Comparison of ENCODE assay signal across 9 cellular contexts in the genomic region with DNA sequence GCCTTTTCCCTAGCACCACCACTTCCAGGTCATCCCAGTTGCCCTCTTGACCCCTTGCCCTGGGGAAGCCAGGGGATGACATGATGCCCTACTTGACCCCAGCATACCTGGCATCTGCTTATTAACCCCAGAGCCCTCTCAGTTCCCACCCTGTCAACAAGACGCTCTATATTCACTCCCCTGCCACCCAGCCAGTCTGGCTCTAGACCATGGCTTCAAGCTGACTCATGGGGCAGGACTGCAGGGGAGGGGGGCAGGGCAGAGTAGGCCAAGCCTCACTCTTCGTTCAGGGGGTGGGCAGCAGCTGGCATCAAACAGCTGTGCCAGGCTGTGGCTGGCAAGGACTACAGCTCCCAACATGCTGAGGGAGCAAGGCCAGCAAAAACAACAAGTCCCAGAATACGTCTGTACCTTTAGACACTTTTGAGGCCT. TPM values are rescaled to one million over a fixed set of nuclear protein-coding genes. Genes with fewer than 3 reads are reported as not detected.
DNase-seq lines count a peak whose midpoint lies in the region; ATAC-seq, FAIRE-seq and TF ChIP-seq lines count a peak whose summit lies in the region.
"Had no signal": no experiment of that assay in that cellular context is flagged by ENCODE, and none has a peak within 500 bp of the region (broad histone marks: within the 10 kb centered on the region; RNA-seq: fewer than 3 reads in every experiment).

No MANE protein-coding gene starts in this region.

- no peaks in the 10 kb centered on the region for H3K9me1 ChIP-seq in keratinocyte (ENCODE audit: control insufficient read depth, extremely low read depth, insufficient read depth, low read length)

- TF ChIP-seq CTCF in cardiac muscle cell (IDR thresholded peaks at IDR 0.05; ENCODE audit: low read depth, low read length) (no peak), astrocyte (IDR thresholded peaks at IDR 0.05; ENCODE audit: insufficient read depth, low read depth, low read length) (no peak), keratinocyte (optimal IDR thresholded peaks at IDR 0.05 in 1 of 3, IDR thresholded peaks at IDR 0.05 in 1 of 3, conservative IDR thresholded peaks at IDR 0.05 in 1 of 3; ENCODE audit: extremely low read depth in 1 of 3, insufficient read depth in 2 of 3, low read length in 3 of 3) (no peak)

- H3K9ac ChIP-seq in astrocyte (ENCODE audit: low read length) = peak overlapping the region; percentile 91
- H3K9ac ChIP-seq in keratinocyte (ENCODE audit: control insufficient read depth, extremely low read depth, insufficient read depth, low read length) = peak overlapping the region; percentile 84

- H4K20me1 ChIP-seq in astrocyte (ENCODE audit: insufficient read depth, low read length) (peaks cover 36% of the 10 kb centered on the region), keratinocyte (ENCODE audit: control insufficient read depth, extremely low read depth, insufficient read depth, low read length) (peaks cover 13% of the 10 kb centered on the region)

- ATAC-seq in left ventricle myocardium superior (no peak), GM18498 (IDR thresholded peaks at IDR 0.05; ENCODE audit: unreplicated experiment) (no peak), GM19452 (IDR thresholded peaks at IDR 0.05; ENCODE audit: unreplicated experiment) (no peak)

- no peak for FAIRE-seq in astrocyte (lab: Jason Lieb, UNC)
- no peak for FAIRE-seq in keratinocyte (lab: Jason Lieb, UNC)

- H3K4me1 ChIP-seq in cardiac muscle cell (ENCODE audit: low read depth) (peaks cover 38% of the 10 kb centered on the region), astrocyte (ENCODE audit: insufficient read depth, low read length) (peaks cover 48% of the 10 kb centered on the region), keratinocyte (ENCODE audit: control insufficient read depth, extremely low read depth, insufficient read depth, low read length) (peaks cover 36% of the 10 kb centered on the region)

- peaks cover 6% of the 10 kb centered on the region for H3K36me3 Mint-ChIP-seq in astrocyte (ENCODE audit: low read depth, unreplicated experiment)

- H3K27ac Mint-ChIP-seq in astrocyte (ENCODE audit: unreplicated experiment) = peak overlapping the region; percentile 84

- H3K27ac ChIP-seq in cardiac muscle cell (peak overlapping the region; percentile 71), astrocyte (ENCODE audit: low read depth, low read length) (peak overlapping the region; percentile 87), keratinocyte (ENCODE audit: control insufficient read depth, insufficient read depth, low read length) (peak overlapping the region; percentile 82), temporal lobe (ENCODE audit: low read depth, low read length) (peak overlapping the region; percentile 91)

- no peak overlapping the region for H2AFZ ChIP-seq in astrocyte (ENCODE audit: low read depth, low read length)
- H2AFZ ChIP-seq in keratinocyte (ENCODE audit: control insufficient read depth, low read length) = no peak overlapping the region

- H3K27me3 ChIP-seq in cardiac muscle cell = no peaks in the 10 kb centered on the region
- no peaks in the 10 kb centered on the region for H3K27me3 ChIP-seq in astrocyte (ENCODE audit: insufficient read depth, low read length)
- no peaks in the 10 kb centered on the region for H3K27me3 ChIP-seq in keratinocyte (ENCODE audit: control insufficient read depth, extremely low read depth, insufficient read depth, low read length)
- H3K27me3 ChIP-seq: body of pancreas had no signal

- H3K4me3 ChIP-seq in cardiac muscle cell = no peak overlapping the region
- H3K4me3 ChIP-seq in astrocyte (ENCODE audit: insufficient read depth, low read depth, low read length) = peak overlapping the region; percentile 72
- peak overlapping the region; percentile 81 to 92 (median 91) for H3K4me3 ChIP-seq in keratinocyte (ENCODE audit: control insufficient read depth in 2 of 3, extremely low read depth in 1 of 3, insufficient read depth in 2 of 3, low read depth in 1 of 3, low read length in 3 of 3)

- H3K9me3 ChIP-seq in cardiac muscle cell (ENCODE audit: low read depth) (no peaks in the 10 kb centered on the region), astrocyte (ENCODE audit: insufficient read depth, low read depth, low read length) (no peaks in the 10 kb centered on the region), keratinocyte (ENCODE audit: control insufficient read depth, low read depth, low read length) (no peaks in the 10 kb centered on the region)
- H3K9me3 ChIP-seq: body of pancreas had no signal

- H3K9me3 Mint-ChIP-seq in astrocyte (ENCODE audit: unreplicated experiment) = no peaks in the 10 kb centered on the region

- peak overlapping the region; percentile 90 for H3K4me3 Mint-ChIP-seq in astrocyte (ENCODE audit: unreplicated experiment)

- DNase-seq in cardiac muscle cell (ENCODE audit: low read depth in 1 of 2, low spot score in 1 of 2) (peak in 1 of 2 donors; percentile 49), left ventricle myocardium superior (no peak), astrocyte (ENCODE audit: low read depth) (peak; percentile 36), keratinocyte (ENCODE audit: low read depth, low spot score) (no peak), iPS-NIHi11 (ENCODE audit: low spot score) (no peak)

- H3K4me1 Mint-ChIP-seq in astrocyte (ENCODE audit: low read depth, unreplicated experiment) = peaks cover 33% of the 10 kb centered on the region

- dilution Hi-C loops in keratinocyte (cut with MboI; ENCODE audit: extremely low pct_ligation_motif_present, low sequenced_read_pairs) = no loop called here

- H3K36me3 ChIP-seq in cardiac muscle cell (peaks cover 9% of the 10 kb centered on the region), astrocyte (ENCODE audit: insufficient read depth, low read length) (peaks cover 22% of the 10 kb centered on the region), keratinocyte (ENCODE audit: control insufficient read depth in 2 of 2, extremely low read depth in 1 of 2, insufficient read depth in 2 of 2, low read length in 2 of 2) (peaks cover 27 to 32% of the 10 kb centered on the region in 2 experiments)

- no peaks in the 10 kb centered on the region for H3K27me3 Mint-ChIP-seq in astrocyte (ENCODE audit: low read depth, unreplicated experiment)

- H3K79me2 ChIP-seq in astrocyte (ENCODE audit: insufficient read depth, low read length) (peaks cover 66% of the 10 kb centered on the region), keratinocyte (ENCODE audit: control insufficient read depth, insufficient read depth, low read length) (peaks cover 47% of the 10 kb centered on the region)

- peak overlapping the region; percentile 90 for H3K4me2 ChIP-seq in astrocyte (ENCODE audit: low read length)
- H3K4me2 ChIP-seq in keratinocyte (ENCODE audit: control insufficient read depth, extremely low read depth, insufficient read depth, low read depth, low read length) = peak overlapping the region; percentile 100

- intact Hi-C loops in left ventricle myocardium superior (cut with micrococcal nuclease) = loop anchor here (10.0 kb wide), 1 partner anchor 364 kb away; no protein-coding TSS in a partner anchor

RNA-seq across cellular contexts. Expression of a gene that starts 5.3 kb away (rescaled TPM):
- 31.3 and 46.0 TPM in 2 replicates for total RNA-seq in cardiac muscle cell
- polyA plus RNA-seq in cardiac muscle cell = 25.5 and 29.5 TPM in 2 replicates
- 15.6 TPM for total RNA-seq in left ventricle myocardium superior
- 68.9 and 76.9 TPM in 2 replicates for total RNA-seq in astrocyte
- polyA plus RNA-seq in keratinocyte = 32.7 to 51.3 TPM (median 39.4 TPM) in 3 replicates
- polyA plus RNA-seq in keratinocyte (2011; ENCODE audit: low read depth) = 6.2 TPM
- 43.2 and 52.8 TPM in 2 replicates for polyA plus RNA-seq in keratinocyte (2011; cell fraction: cytosol; rRNA removed)
- polyA plus RNA-seq in keratinocyte (2011; cell fraction: nucleus; rRNA removed) = 67.9 and 80.4 TPM in 2 replicates
- 19.0 and 29.9 TPM in 2 replicates for polyA plus RNA-seq in keratinocyte (2012; ENCODE audit: low replicate concordance)
- polyA minus RNA-seq in keratinocyte = 29.3 to 47.8 TPM (median 40.4 TPM) in 3 replicates
- 44.1 TPM for polyA minus RNA-seq in keratinocyte (2011; cell fraction: cytosol; rRNA and poly(A)+ RNA removed)
- polyA minus RNA-seq in keratinocyte (2011; cell fraction: nucleus; rRNA and poly(A)+ RNA removed) = 30.5 and 37.5 TPM in 2 replicates
- 14.8 TPM for total RNA-seq in temporal lobe

RNA-seq across cellular contexts. Expression of a gene that starts 7.4 kb away (rescaled TPM):
- total RNA-seq in cardiac muscle cell = 151 TPM in 2 replicates
- 201 and 219 TPM in 2 replicates for polyA plus RNA-seq in cardiac muscle cell
- 150 TPM for total RNA-seq in left ventricle myocardium superior
- total RNA-seq in astrocyte = 83.1 and 85.1 TPM in 2 replicates
- polyA plus RNA-seq in keratinocyte = 149 to 174 TPM (median 154 TPM) in 3 replicates
- polyA plus RNA-seq in keratinocyte (2011; ENCODE audit: low read depth) = 53.8 TPM
- polyA plus RNA-seq in keratinocyte (2011; cell fraction: cytosol; rRNA removed) = 129 and 146 TPM in 2 replicates
- 70.7 and 85.4 TPM in 2 replicates for polyA plus RNA-seq in keratinocyte (2011; cell fraction: nucleus; rRNA removed)
- 109 and 138 TPM in 2 replicates for polyA plus RNA-seq in keratinocyte (2012; ENCODE audit: low replicate concordance)
- 86.9 to 195 TPM (median 104 TPM) in 3 replicates for polyA minus RNA-seq in keratinocyte
- 49.5 TPM for polyA minus RNA-seq in keratinocyte (2011; cell fraction: cytosol; rRNA and poly(A)+ RNA removed)
- 10.3 and 18.0 TPM in 2 replicates for polyA minus RNA-seq in keratinocyte (2011; cell fraction: nucleus; rRNA and poly(A)+ RNA removed)
- 27.5 TPM for total RNA-seq in temporal lobe

RNA-seq across cellular contexts. Expression of a gene that starts 14.0 kb away (rescaled TPM):
- total RNA-seq in cardiac muscle cell = 23.6 and 26.9 TPM in 2 replicates
- 35.1 and 36.0 TPM in 2 replicates for polyA plus RNA-seq in cardiac muscle cell
- total RNA-seq in left ventricle myocardium superior = 9.5 TPM
- total RNA-seq in astrocyte = 19.7 and 20.8 TPM in 2 replicates
- polyA plus RNA-seq in keratinocyte = 18.6 to 27.0 TPM (median 20.7 TPM) in 3 replicates
- polyA plus RNA-seq in keratinocyte (2011; ENCODE audit: low read depth) = 7.3 TPM
- polyA plus RNA-seq in keratinocyte (2011; cell fraction: cytosol; rRNA removed) = 6.6 and 8.7 TPM in 2 replicates
- polyA plus RNA-seq in keratinocyte (2011; cell fraction: nucleus; rRNA removed) = 40.9 and 44.2 TPM in 2 replicates
- polyA plus RNA-seq in keratinocyte (2012; ENCODE audit: low replicate concordance) = 12.0 and 19.7 TPM in 2 replicates
- polyA minus RNA-seq in keratinocyte = 27.8 to 50.9 TPM (median 29.3 TPM) in 3 replicates
- 8.1 TPM for polyA minus RNA-seq in keratinocyte (2011; cell fraction: cytosol; rRNA and poly(A)+ RNA removed)
- 32.5 and 39.8 TPM in 2 replicates for polyA minus RNA-seq in keratinocyte (2011; cell fraction: nucleus; rRNA and poly(A)+ RNA removed)
- 8.1 TPM for total RNA-seq in temporal lobe

RNA-seq across cellular contexts. Expression of a gene that starts 30.6 kb away (rescaled TPM):
- total RNA-seq in cardiac muscle cell (22.8 and 32.8 TPM in 2 replicates), left ventricle myocardium superior (4.4 TPM), astrocyte (11.0 and 14.1 TPM in 2 replicates), temporal lobe (14.0 TPM)
- polyA plus RNA-seq in cardiac muscle cell (31.7 and 46.5 TPM in 2 replicates), keratinocyte (9.4 to 14.6 TPM (median 14.5 TPM) in 3 replicates)
- polyA plus RNA-seq in keratinocyte (2011; ENCODE audit: low read depth) = 8.3 TPM
- 5.1 and 7.0 TPM in 2 replicates for polyA plus RNA-seq in keratinocyte (2011; cell fraction: cytosol; rRNA removed)
- 27.6 and 30.3 TPM in 2 replicates for polyA plus RNA-seq in keratinocyte (2011; cell fraction: nucleus; rRNA removed)
- polyA plus RNA-seq in keratinocyte (2012; ENCODE audit: low replicate concordance) = 10.5 and 16.2 TPM in 2 replicates
- 5.7 to 16.3 TPM (median 16.1 TPM) in 3 replicates for polyA minus RNA-seq in keratinocyte
- polyA minus RNA-seq in keratinocyte (2011; cell fraction: cytosol; rRNA and poly(A)+ RNA removed) = 4.0 TPM
- polyA minus RNA-seq in keratinocyte (2011; cell fraction: nucleus; rRNA and poly(A)+ RNA removed) = 7.4 and 11.3 TPM in 2 replicates

RNA-seq across cellular contexts. Expression of a gene that starts 37.9 kb away (rescaled TPM):
- total RNA-seq in cardiac muscle cell = 226 and 328 TPM in 2 replicates
- polyA plus RNA-seq in cardiac muscle cell = 301 and 338 TPM in 2 replicates
- total RNA-seq in left ventricle myocardium superior = 233 TPM
- 366 and 390 TPM in 2 replicates for total RNA-seq in astrocyte
- 339 to 414 TPM (median 356 TPM) in 3 replicates for polyA plus RNA-seq in keratinocyte
- polyA plus RNA-seq in keratinocyte (2011; ENCODE audit: low read depth) = 109 TPM
- 235 and 294 TPM in 2 replicates for polyA plus RNA-seq in keratinocyte (2011; cell fraction: cytosol; rRNA removed)
- 447 and 511 TPM in 2 replicates for polyA plus RNA-seq in keratinocyte (2011; cell fraction: nucleus; rRNA removed)
- polyA plus RNA-seq in keratinocyte (2012; ENCODE audit: low replicate concordance) = 197 and 386 TPM in 2 replicates
- 460 to 537 TPM (median 484 TPM) in 3 replicates for polyA minus RNA-seq in keratinocyte
- polyA minus RNA-seq in keratinocyte (2011; cell fraction: cytosol; rRNA and poly(A)+ RNA removed) = 296 TPM
- polyA minus RNA-seq in keratinocyte (2011; cell fraction: nucleus; rRNA and poly(A)+ RNA removed) = 417 and 614 TPM in 2 replicates
- 141 TPM for total RNA-seq in temporal lobe
